8 cellular contexts compared by ENCODE assay signal in genomic region chr9:79477955-79478751, GRCh38.
A peak's percentile ranks its signal among the peaks of the same experiment; 100 is the strongest.
DNase-seq lines count a peak whose midpoint lies in the region; ATAC-seq and TF ChIP-seq lines count a peak whose summit lies in the region.

No MANE protein-coding gene starts in this region.

- peak overlapping the region in 1 of 2 donors; percentile 44 for H3K27ac Mint-ChIP-seq in activated naive CD4-positive, alpha-beta T cell treated with anti-CD3 and anti-CD28 coated beads, Interleukin-2, amount 50 U/mL, for 72 hours
- H3K27ac Mint-ChIP-seq in endodermal cell = no peak overlapping the region

- no peaks in the 10 kb centered on the region for H3K36me3 Mint-ChIP-seq in activated naive CD4-positive, alpha-beta T cell treated with anti-CD3 and anti-CD28 coated beads, Interleukin-2, amount 50 U/mL, for 72 hours
- H3K36me3 Mint-ChIP-seq in endodermal cell (ENCODE audit: low read depth) = no peaks in the 10 kb centered on the region

- no peak overlapping the region for H3K4me3 Mint-ChIP-seq in endodermal cell

- H3K9me3 ChIP-seq in RWPE2 (ENCODE audit: severe bottlenecking) = no peaks in the 10 kb centered on the region
- H3K9me3 ChIP-seq in endodermal cell (ENCODE audit: control insufficient read depth, low read length) = no peaks in the 10 kb centered on the region

- H3K27me3 Mint-ChIP-seq in endodermal cell (ENCODE audit: insufficient read depth) = no peaks in the 10 kb centered on the region

- no peak overlapping the region for H3K9ac ChIP-seq in endodermal cell (ENCODE audit: extremely low read depth, low read length, poor library complexity, severe bottlenecking)

- no peaks in the 10 kb centered on the region for H3K9me3 Mint-ChIP-seq in activated naive CD4-positive, alpha-beta T cell treated with anti-CD3 and anti-CD28 coated beads, Interleukin-2, amount 50 U/mL, for 72 hours
- peaks cover 3% of the 10 kb centered on the region for H3K9me3 Mint-ChIP-seq in endodermal cell

- peaks cover 17% of the 10 kb centered on the region for H3K4me1 ChIP-seq in RWPE2 (ENCODE audit: insufficient read depth, poor library complexity, severe bottlenecking)
- H3K4me1 ChIP-seq in endodermal cell (ENCODE audit: control insufficient read depth, insufficient read depth, low read length) = no peaks in the 10 kb centered on the region

- peak; percentile 81 to 95 for ATAC-seq in activated naive CD4-positive, alpha-beta T cell treated with anti-CD3 and anti-CD28 coated beads, Interleukin-2, amount 50 U/mL, for 72 hours
- peak; percentile 82 for ATAC-seq in HG02759 (IDR thresholded peaks at IDR 0.05; ENCODE audit: unreplicated experiment)
- peak; percentile 90 for ATAC-seq in RWPE2 (ENCODE audit: low read depth)

- H3K27me3 ChIP-seq in RWPE2 (ENCODE audit: insufficient read depth, poor library complexity, severe bottlenecking) (no peaks in the 10 kb centered on the region), endodermal cell (ENCODE audit: control insufficient read depth, insufficient read depth, low read length, poor library complexity, severe bottlenecking) (no peaks in the 10 kb centered on the region)

- H3K27ac ChIP-seq in RWPE2 (ENCODE audit: poor library complexity, severe bottlenecking) (peak overlapping the region; percentile 26), endodermal cell (ENCODE audit: low read depth, low read length) (no peak overlapping the region)

- H3K36me3 ChIP-seq in RWPE2 (ENCODE audit: low read depth) = no peaks in the 10 kb centered on the region
- no peaks in the 10 kb centered on the region for H3K36me3 ChIP-seq in endodermal cell (ENCODE audit: control insufficient read depth, insufficient read depth, low read length)

- H3K4me3 ChIP-seq in RWPE2 (ENCODE audit: severe bottlenecking) (no peak overlapping the region), endodermal cell (ENCODE audit: low read length) (no peak overlapping the region)

- 46 to 100% methylated on average over 1 to 5 of the region's 5 CpGs for WGBS in endodermal cell (ENCODE audit: insufficient coverage in 1 of 2, insufficient read length in 1 of 2), 2 experiments

- TF ChIP-seq CTCF in RWPE2 (IDR thresholded peaks at IDR 0.05; ENCODE audit: poor library complexity, severe bottlenecking) = peak; percentile 33
- peak; percentile 87 for TF ChIP-seq CTCF in endodermal cell (conservative IDR thresholded peaks at IDR 0.05)

- peak in 1 of 2 donors; percentile 8 for DNase-seq in activated naive CD4-positive, alpha-beta T cell treated with anti-CD3 and anti-CD28 coated beads, Interleukin-2, amount 50 U/mL, for 72 hours (ENCODE audit: low spot score in 2 of 2)
- no peak for DNase-seq in activated naive CD4-positive, alpha-beta T cell treated with anti-CD3 and anti-CD28 coated beads, Interleukin-2, amount 50 U/mL, for 16 hours
- DNase-seq in RWPE2 (ENCODE audit: low spot score) (no peak), endodermal cell (peak; percentile 83), pons (ENCODE audit: low spot score) (peak; percentile 91), SW 1271 (lab: John Stamatoyannopoulos, UW) (no peak)
- no peak for DNase-seq in activated effector memory CD4-positive, alpha-beta T cell treated with anti-CD3 and anti-CD28 coated beads, Interleukin-2, amount 50 U/mL, for 16 hours

- peaks cover 3% of the 10 kb centered on the region for H3K4me1 Mint-ChIP-seq in endodermal cell

Comparison
In these comparisons a context has a peak if more than half of its experiments do, and no peak if none do; other contexts are left out.
1. DNase-seq: peak in endodermal cell (single experiment) and pons (single experiment); none in activated naive CD4-positive, alpha-beta T cell treated with anti-CD3 and anti-CD28 coated beads, Interleukin-2, amount 50 U/mL, for 16 hours (single experiment), RWPE2 (single experiment), activated effector memory CD4-positive, alpha-beta T cell treated with anti-CD3 and anti-CD28 coated beads, Interleukin-2, amount 50 U/mL, for 16 hours (single experiment) and SW 1271 (0 of 2).
2. Peak in every context shown above with its lines, with median percentiles within 50 percentile points of each other: ATAC-seq.